ENCODE assay signal across 17 cellular contexts in genomic region chr13:81302125-81302524, GRCh38.
"Had no signal": no experiment of that assay in that cellular context is flagged by ENCODE, and none has a peak within 500 bp of the region (broad histone marks: within the 10 kb centered on the region; RNA-seq: fewer than 3 reads in every experiment).

No MANE protein-coding gene starts in this region.

- DNase-seq: activated CD4-positive, alpha-beta T cell treated with anti-CD3 and anti-CD28 coated beads for 48 hours; activated CD4-positive, alpha-beta T cell treated with anti-CD3 and anti-CD28 coated beads, Interleukin-2, amount 50 U/mL, for 48 hours; activated CD4-positive, CD25-positive, alpha-beta regulatory T cell treated with anti-CD3 and anti-CD28 coated beads, Interleukin-2, amount 50 U/mL, for 72 hours; activated gamma-delta T cell; activated naive CD4-positive, alpha-beta T cell treated with anti-CD3 and anti-CD28 coated beads for 36 hours; activated T-cell treated with anti-CD3 and anti-CD28 coated beads for 4 hours; activated T-cell treated with anti-CD3 and anti-CD28 coated beads, Interleukin-2, amount 50 U/mL, for 48 hours; amygdala; KG1; NCI-H1048; NCI-H146; NCI-H187 treated with DMSO at 0.1 percent for 48 hours; NCI-H2081 treated with DMSO at 0.1 percent for 48 hours; NCI-H446; NCI-H524 treated with DMSO at 0.1 percent for 48 hours; SHP77 had no signal

- ATAC-seq: activated T-helper 17 cell treated with anti-CD3 and anti-CD28 coated beads, Interleukin-2, amount 50 U/mL, for 72 hours had no signal
